In genomic region chr1:86913896-86914634, GRCh38 we compare ENCODE assay signal across 8 cellular contexts. TPM values are rescaled to one million over a fixed set of nuclear protein-coding genes. Genes with fewer than 3 reads are reported as not detected.
DNase-seq lines count a peak whose midpoint lies in the region; ATAC-seq, FAIRE-seq and TF ChIP-seq lines count a peak whose summit lies in the region.

Gene SELENOF (minus strand): TSS chr1:86914126. CDS start chr1:86914111, 15 bp downstream.

- DNase-seq in DMS 273 treated with DMSO at 0.1 percent for 48 hours (lab: John Stamatoyannopoulos, UW) = peak; percentile 99
- DNase-seq in HuH-7.5 (ENCODE audit: low spot score) = peak; percentile 78
- DNase-seq in activated CD8-positive, alpha-beta memory T cell treated with anti-CD3 and anti-CD28 coated beads, Interleukin-2, amount 50 U/mL, for 48 hours = peak; percentile 97
- peak; percentile 100 for DNase-seq in endothelial cell of umbilical vein (ENCODE audit: low read depth, low spot score)
- peak; percentile 98 to 99 for DNase-seq in mesothelial cell of epicardium (ENCODE audit: low spot score in 2 of 2, unreplicated experiment in 2 of 2)
- DNase-seq in stimulated activated CD8-positive, alpha-beta memory T cell treated with anti-CD3 and anti-CD28 coated beads, Interleukin-15, amount 100 ng/mL, for 48 hours (ENCODE audit: low read depth in 2 of 2) = peak; percentile 96 to 98

- dilution Hi-C loops in endothelial cell of umbilical vein (cut with MboI; ENCODE audit: extremely low pct_ligation_motif_present, low sequenced_read_pairs) = no loop called here

- H3K4me1 Mint-ChIP-seq in mesothelial cell of epicardium = peaks cover 23% of the 10 kb centered on the region

- peaks cover 95% of the 10 kb centered on the region for H3K79me2 ChIP-seq in OCI-LY3 (ENCODE audit: low read length)
- peaks cover 74% of the 10 kb centered on the region for H3K79me2 ChIP-seq in endothelial cell of umbilical vein (ENCODE audit: control insufficient read depth, insufficient read depth, low read length)

- intact Hi-C loops in endothelial cell of umbilical vein (cut with micrococcal nuclease) = loop anchor here (1.0 to 10.0 kb wide), 7 partner anchors 81 to 1771 kb away; partner anchors contain the start of genes ODF2L, PKN2 and SH3GLB1

- peak; percentile 83 for ATAC-seq in GM21528 (IDR thresholded peaks at IDR 0.05; ENCODE audit: low FRiP score, unreplicated experiment)

- H2AFZ ChIP-seq in OCI-LY3 (ENCODE audit: low read depth, low read length) (peak within 1 kb of the TSS; percentile 42; the same call in 1 of the 2 replicates), endothelial cell of umbilical vein (ENCODE audit: low read depth, low read length) (peak within 1 kb of the TSS; percentile 98)

- H3K27me3 Mint-ChIP-seq in mesothelial cell of epicardium (ENCODE audit: low read depth) = no peaks in the 10 kb centered on the region

- CTCF ChIA-PET in endothelial cell of umbilical vein (lab: Charles Lee) = interaction anchor here (0.7 to 3.7 kb wide), 14 partner anchors 9 to 170 kb away, joined by 3 to 34 read pairs (median 4); no protein-coding TSS in a partner anchor

- peak within 1 kb of the TSS; percentile 98 for H3K9ac ChIP-seq in OCI-LY3 (ENCODE audit: low read length)
- peak within 1 kb of the TSS; percentile 100 for H3K9ac ChIP-seq in endothelial cell of umbilical vein (replicated peaks; ENCODE audit: extremely low read depth, insufficient read depth, low read length)

- peaks cover 12% of the 10 kb centered on the region for H3K36me3 Mint-ChIP-seq in mesothelial cell of epicardium

- no peak within 1 kb of the TSS for H3K4me3 Mint-ChIP-seq in mesothelial cell of epicardium

- H3K27me3 ChIP-seq in OCI-LY3 (ENCODE audit: low read depth, low read length) = no peaks in the 10 kb centered on the region
- H3K27me3 ChIP-seq in endothelial cell of umbilical vein (ENCODE audit: control insufficient read depth in 2 of 2, insufficient read depth in 2 of 2, low read length in 2 of 2) = no peaks in the 10 kb centered on the region

- peaks cover 24% of the 10 kb centered on the region for H3K36me3 ChIP-seq in OCI-LY3 (replicated peaks; ENCODE audit: low read depth, low read length)
- H3K36me3 ChIP-seq in endothelial cell of umbilical vein (ENCODE audit: control insufficient read depth in 2 of 2, extremely low read depth in 1 of 2, insufficient read depth in 2 of 2, low read length in 2 of 2) = peaks cover 0 to 4% of the 10 kb centered on the region in 2 experiments

- H3K4me1 ChIP-seq in OCI-LY3 (ENCODE audit: low read length) (peaks cover 28% of the 10 kb centered on the region), endothelial cell of umbilical vein (ENCODE audit: control insufficient read depth, extremely low read depth, insufficient read depth, low read length) (peaks cover 16% of the 10 kb centered on the region)

- POLR2A ChIA-PET in endothelial cell of umbilical vein (lab: Charles Lee) = interaction anchor here (0.6 to 1.3 kb wide), 11 partner anchors 10 to 521 kb away, joined by 3 to 13 read pairs (median 3); no protein-coding TSS in a partner anchor

- H3K27ac ChIP-seq in OCI-LY3 (ENCODE audit: low read length) = peak within 1 kb of the TSS; percentile 83
- H3K27ac ChIP-seq in endothelial cell of umbilical vein (ENCODE audit: insufficient read depth, low read depth, low read length) = peak within 1 kb of the TSS; percentile 100

- TSS peak; percentile 17 for BruUV-seq in endothelial cell of umbilical vein (replicated peaks; lab: Mats Ljungman, UMichigan)

- H3K27ac Mint-ChIP-seq in mesothelial cell of epicardium = no peak within 1 kb of the TSS

- no peak for TF ChIP-seq CTCF in OCI-LY3 (IDR thresholded peaks at IDR 0.05; ENCODE audit: low read depth, low read length)
- TF ChIP-seq CTCF in endothelial cell of umbilical vein (IDR thresholded peaks at IDR 0.05; ENCODE audit: extremely low read depth in 1 of 2, insufficient read depth in 1 of 2, low read depth in 1 of 2, low read length in 2 of 2) = no peak
- TF ChIP-seq CTCF in mesothelial cell of epicardium (IDR thresholded peaks at IDR 0.05; ENCODE audit: unreplicated experiment) = no peak

- no peaks in the 10 kb centered on the region for H3K9me3 ChIP-seq in OCI-LY3 (ENCODE audit: insufficient read depth, low read length)
- no peaks in the 10 kb centered on the region for H3K9me3 ChIP-seq in endothelial cell of umbilical vein (replicated peaks; ENCODE audit: control insufficient read depth, insufficient read depth, low read length)

- H3K9me3 Mint-ChIP-seq in mesothelial cell of epicardium = no peaks in the 10 kb centered on the region

- H3K4me3 ChIP-seq in OCI-LY3 (ENCODE audit: low read length) (peak within 1 kb of the TSS; percentile 98), endothelial cell of umbilical vein (replicated peaks in 1 of 3; ENCODE audit: insufficient read depth in 1 of 3, low read depth in 1 of 3, low read length in 3 of 3) (peak within 1 kb of the TSS; percentile 84 to 100 (median 99))

- peak; percentile 86 for TF ChIP-seq POLR2A in endothelial cell of umbilical vein (IDR thresholded peaks at IDR 0.05; ENCODE audit: low read depth, low read length)

- H3K9me1 ChIP-seq in endothelial cell of umbilical vein (replicated peaks; ENCODE audit: control insufficient read depth, extremely low read depth, insufficient read depth, low read length) = no peaks in the 10 kb centered on the region

- peak; percentile 99 for FAIRE-seq in endothelial cell of umbilical vein (lab: Jason Lieb, UNC)

- H4K20me1 ChIP-seq in OCI-LY3 (ENCODE audit: insufficient read depth, low read length) = peaks cover 49% of the 10 kb centered on the region
- no peaks in the 10 kb centered on the region for H4K20me1 ChIP-seq in endothelial cell of umbilical vein (replicated peaks; ENCODE audit: control insufficient read depth, extremely low read depth, insufficient read depth, low read length)

- H3K4me2 ChIP-seq in OCI-LY3 (ENCODE audit: low read length) (peak within 1 kb of the TSS; percentile 100), endothelial cell of umbilical vein (ENCODE audit: insufficient read depth, low read length) (peak within 1 kb of the TSS; percentile 97)

TF ChIP-seq in endothelial cell of umbilical vein, 7 proteins besides CTCF, POLR2A, EP300 and RAD21:
- TF ChIP-seq MYC (IDR thresholded peaks at IDR 0.05; ENCODE audit: low read depth, low read length) = no peak
- peak; percentile 22 for TF ChIP-seq MAX (IDR thresholded peaks at IDR 0.05; ENCODE audit: insufficient read depth, insufficient read length)
- TF ChIP-seq FOS (IDR thresholded peaks at IDR 0.05; ENCODE audit: borderline replicate concordance, insufficient read depth, low read length) = no peak
- TF ChIP-seq GATA2 (IDR thresholded peaks at IDR 0.05; ENCODE audit: insufficient read depth, insufficient read length, low read depth, low read length) = no peak
- peak; percentile 78 for TF ChIP-seq POLR2AphosphoS5 (IDR thresholded peaks at IDR 0.05; ENCODE audit: insufficient read depth, low read depth, low read length)
- no peak for TF ChIP-seq JUN (IDR thresholded peaks at IDR 0.05; ENCODE audit: borderline replicate concordance, insufficient read depth, insufficient read length, low read depth)
- TF ChIP-seq EZH2 (IDR thresholded peaks at IDR 0.05; ENCODE audit: borderline replicate concordance, low read depth, low read length, severe bottlenecking) = no peak

RNA-seq across cellular contexts. Expression of gene SELENOF, which starts in this region (rescaled TPM):
- total RNA-seq in endothelial cell of umbilical vein (202 and 205 TPM in 2 replicates), mesothelial cell of epicardium (148 to 155 TPM (median 150 TPM) in 3 replicates)
- 81.3 and 102 TPM in 2 replicates for polyA plus RNA-seq in endothelial cell of umbilical vein
- 157 and 158 TPM in 2 replicates for polyA plus RNA-seq in endothelial cell of umbilical vein (2011; cell fraction: cytosol; rRNA removed)
- polyA plus RNA-seq in endothelial cell of umbilical vein (2011; cell fraction: nucleus; rRNA removed) = 48.8 and 62.7 TPM in 2 replicates
- polyA plus RNA-seq in endothelial cell of umbilical vein (2012) = 156 and 223 TPM in 2 replicates
- 99.5 and 129 TPM in 2 replicates for polyA minus RNA-seq in endothelial cell of umbilical vein
- 49.9 TPM for polyA minus RNA-seq in endothelial cell of umbilical vein (2011; cell fraction: cytosol; rRNA and poly(A)+ RNA removed)
- polyA minus RNA-seq in endothelial cell of umbilical vein (2011; cell fraction: nucleus; rRNA and poly(A)+ RNA removed) = 26.0 and 33.2 TPM in 2 replicates

Comparison
In these comparisons a context has a peak if more than half of its experiments do, and no peak if none do; other contexts are left out.
1. Peak in every context shown above with its lines: DNase-seq, ATAC-seq, H3K4me3 ChIP-seq and H3K27ac ChIP-seq.